ENCODE assay signal across 1 cellular context in the genomic region with DNA sequence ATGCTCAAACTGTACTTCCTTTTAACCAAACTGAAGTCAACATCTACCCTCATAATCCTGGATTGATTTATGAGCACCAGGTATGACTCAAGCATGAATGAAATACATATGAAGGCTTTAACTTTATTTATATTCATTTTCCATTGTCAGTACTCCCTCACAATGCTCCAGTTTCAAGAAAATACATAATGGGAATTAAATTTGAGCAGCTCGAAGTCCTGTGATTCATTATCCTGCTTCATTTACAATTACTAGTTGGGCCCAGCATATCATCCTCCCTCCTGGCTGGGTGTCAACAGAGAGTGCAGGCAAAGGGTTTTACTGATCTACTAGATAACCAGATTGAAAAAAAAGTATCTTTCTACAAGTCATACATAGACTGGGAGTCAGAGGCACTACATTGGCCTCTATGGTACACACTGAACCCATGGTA.
TF ChIP-seq lines count a peak whose summit lies in the region.

No MANE protein-coding gene starts in this region.

TF ChIP-seq in GM23338, 12 proteins besides CTCF, POLR2A, EP300 and RAD21 (continued from another document):
- no peak for TF ChIP-seq ZNF462 (CRISPR knock-in tag; IDR thresholded peaks at IDR 0.05)
TF ChIP-seq in GM23338: peak in this region for 0.
